ENCODE assay signal across 16 cellular contexts in the genomic region with DNA sequence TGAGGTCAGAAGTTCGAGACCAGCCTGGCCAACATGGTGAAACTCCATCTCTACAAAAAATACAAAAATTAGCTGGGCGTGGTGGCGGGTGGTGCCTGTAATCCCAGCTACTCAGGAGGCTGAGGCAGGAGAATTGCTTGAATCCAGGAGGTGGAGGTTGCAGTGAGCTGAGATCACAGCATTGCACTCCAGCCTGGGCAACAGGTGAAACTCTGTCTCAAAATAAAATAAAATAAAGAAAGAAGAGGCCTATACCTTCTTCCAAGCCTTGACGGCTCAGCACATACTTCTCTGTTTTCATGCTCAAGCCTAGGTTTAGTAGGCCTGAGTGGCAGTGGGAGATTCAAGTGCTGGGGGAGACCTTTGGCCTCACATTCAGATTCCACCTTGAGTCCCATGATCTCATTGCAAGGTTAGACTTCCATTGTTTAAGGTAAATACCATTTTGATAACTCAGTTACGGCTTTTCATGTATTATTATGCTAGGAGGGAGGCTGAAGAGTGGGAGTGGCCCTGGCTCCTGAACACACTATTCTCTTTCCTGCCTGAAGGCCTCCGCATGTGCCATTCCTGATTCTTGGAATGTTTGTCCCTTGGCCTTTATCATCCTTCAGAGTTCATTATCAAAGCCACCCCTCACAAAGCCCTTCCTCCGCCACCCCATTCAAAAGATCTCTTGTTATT. TPM values are rescaled to one million over a fixed set of nuclear protein-coding genes. Genes with fewer than 3 reads are reported as not detected.
DNase-seq lines count a peak whose midpoint lies in the region; ATAC-seq and TF ChIP-seq lines count a peak whose summit lies in the region.
"Had no signal": no experiment of that assay in that cellular context is flagged by ENCODE, and none has a peak within 500 bp of the region (broad histone marks: within the 10 kb centered on the region; RNA-seq: fewer than 3 reads in every experiment).

No MANE protein-coding gene starts in this region.

- H3K27ac Mint-ChIP-seq in activated CD4-positive, alpha-beta memory T cell treated with anti-CD3 and anti-CD28 coated beads for 36 hours: peak overlapping the region; percentile 96
- H3K27ac Mint-ChIP-seq in activated CD4-positive, alpha-beta memory T cell treated with anti-CD3 and anti-CD28 coated beads, Interleukin-2, amount 10 ng/mL, durations not matched to agents 7 days and 5 days: no peak overlapping the region
- H3K27ac Mint-ChIP-seq in endothelial cell (ENCODE audit: unreplicated experiment): peak overlapping the region; percentile 11
- peak overlapping the region; percentile 99 for H3K27ac Mint-ChIP-seq in stimulated activated naive B cell treated with anti-CD40 and anti-IgM and Interleukin-4, amounts not matched to agents 10 μg/mL and 1 μg/mL and 100 μg/mL, for 72 hours

- ATAC-seq in PC-3: no peak
- ATAC-seq in stimulated activated naive B cell treated with anti-CD40 and anti-IgM and Interleukin-4, amounts not matched to agents 10 μg/mL and 1 μg/mL and 100 μg/mL, for 72 hours (replicated peaks): no peak
- no peak for ATAC-seq in HG02973 (IDR thresholded peaks at IDR 0.05; ENCODE audit: unreplicated experiment)
- ATAC-seq in HG03571 (IDR thresholded peaks at IDR 0.05; ENCODE audit: unreplicated experiment): no peak
- ATAC-seq: left ventricle myocardium superior had no signal

- H3K27me3 ChIP-seq in PC-3 (ENCODE audit: low read length): no peaks in the 10 kb centered on the region
- H3K27me3 ChIP-seq: right atrium auricular region had no signal

- peaks cover 17% of the 10 kb centered on the region for H4K20me1 ChIP-seq in PC-3 (ENCODE audit: low read length)

- H3K9me3 ChIP-seq in PC-3 (ENCODE audit: low read length): no peaks in the 10 kb centered on the region
- H3K9me3 ChIP-seq: right atrium auricular region had no signal

- H3K4me2 ChIP-seq in PC-3 (ENCODE audit: low read length): no peak overlapping the region

- no peaks in the 10 kb centered on the region for H3K9me2 ChIP-seq in PC-3 (replicated peaks; ENCODE audit: low read length)

- H3F3A ChIP-seq in PC-3 (ENCODE audit: low read length, unreplicated experiment): no peaks in the 10 kb centered on the region

- H3K36me3 Mint-ChIP-seq in activated CD4-positive, alpha-beta memory T cell treated with anti-CD3 and anti-CD28 coated beads for 36 hours: no peaks in the 10 kb centered on the region
- no peaks in the 10 kb centered on the region for H3K36me3 Mint-ChIP-seq in activated CD4-positive, alpha-beta memory T cell treated with anti-CD3 and anti-CD28 coated beads, Interleukin-2, amount 10 ng/mL, durations not matched to agents 7 days and 5 days (ENCODE audit: low read depth)
- peaks cover 3% of the 10 kb centered on the region for H3K36me3 Mint-ChIP-seq in endothelial cell (ENCODE audit: low read depth, unreplicated experiment)
- H3K36me3 Mint-ChIP-seq in stimulated activated naive B cell treated with anti-CD40 and anti-IgM and Interleukin-4, amounts not matched to agents 10 μg/mL and 1 μg/mL and 100 μg/mL, for 72 hours: peaks cover 29 to 44% of the 10 kb centered on the region in 2 donors
- H3K36me3 Mint-ChIP-seq: natural killer cell had no signal

- POLR2A ChIA-PET in activated CD4-positive, alpha-beta memory T cell treated with anti-CD3 and anti-CD28 coated beads for 36 hours (lab: Charles Lee): interaction anchor here (0.6 kb wide), 1 partner anchor 55 kb away, joined by 3 read pairs; no protein-coding TSS in a partner anchor
- POLR2A ChIA-PET in activated CD4-positive, alpha-beta memory T cell treated with anti-CD3 and anti-CD28 coated beads, Interleukin-2, amount 10 ng/mL, durations not matched to agents 7 days and 5 days (lab: Charles Lee): no interaction called here
- POLR2A ChIA-PET in PC-3 (lab: Charles Lee; ENCODE audit: unreplicated experiment): no interaction called here

- TF ChIP-seq CTCF in PC-3 (conservative IDR thresholded peaks at IDR 0.05; ENCODE audit: low read depth, low read length) (no peak), endothelial cell (IDR thresholded peaks at IDR 0.05; ENCODE audit: unreplicated experiment) (no peak), coronary artery (IDR thresholded peaks at IDR 0.05) (no peak)

- peaks cover 33% of the 10 kb centered on the region for H3K4me1 Mint-ChIP-seq in activated CD4-positive, alpha-beta memory T cell treated with anti-CD3 and anti-CD28 coated beads for 36 hours (ENCODE audit: low read depth)
- H3K4me1 Mint-ChIP-seq in activated CD4-positive, alpha-beta memory T cell treated with anti-CD3 and anti-CD28 coated beads, Interleukin-2, amount 10 ng/mL, durations not matched to agents 7 days and 5 days: peaks cover 17% of the 10 kb centered on the region
- H3K4me1 Mint-ChIP-seq in endothelial cell (ENCODE audit: unreplicated experiment): peaks cover 24% of the 10 kb centered on the region
- H3K4me1 Mint-ChIP-seq in stimulated activated naive B cell treated with anti-CD40 and anti-IgM and Interleukin-4, amounts not matched to agents 10 μg/mL and 1 μg/mL and 100 μg/mL, for 72 hours: peaks cover 41 to 53% of the 10 kb centered on the region in 2 donors

- no TSS peak for BruUV-seq in PC-3 (replicated peaks; lab: Mats Ljungman, UMichigan)

- no peak overlapping the region for H3K4me3 ChIP-seq in PC-3 (ENCODE audit: low read length)
- no peak overlapping the region for H3K4me3 ChIP-seq in coronary artery
- H3K4me3 ChIP-seq: right atrium auricular region had no signal

- H3K4me1 ChIP-seq in PC-3 (ENCODE audit: insufficient read depth, low read length): peaks cover 28% of the 10 kb centered on the region

- H3K9me3 Mint-ChIP-seq in activated CD4-positive, alpha-beta memory T cell treated with anti-CD3 and anti-CD28 coated beads for 36 hours: no peaks in the 10 kb centered on the region
- no peaks in the 10 kb centered on the region for H3K9me3 Mint-ChIP-seq in activated CD4-positive, alpha-beta memory T cell treated with anti-CD3 and anti-CD28 coated beads, Interleukin-2, amount 10 ng/mL, durations not matched to agents 7 days and 5 days
- no peaks in the 10 kb centered on the region for H3K9me3 Mint-ChIP-seq in endothelial cell (ENCODE audit: unreplicated experiment)
- no peaks in the 10 kb centered on the region for H3K9me3 Mint-ChIP-seq in stimulated activated naive B cell treated with anti-CD40 and anti-IgM and Interleukin-4, amounts not matched to agents 10 μg/mL and 1 μg/mL and 100 μg/mL, for 72 hours
- H3K9me3 Mint-ChIP-seq: natural killer cell had no signal

- peaks cover 33% of the 10 kb centered on the region for H3K79me2 ChIP-seq in PC-3 (ENCODE audit: low read length)

- H3K27ac ChIP-seq in PC-3 (ENCODE audit: low read length): no peak overlapping the region
- H3K27ac ChIP-seq in coronary artery: no peak overlapping the region
- H3K27ac ChIP-seq: right atrium auricular region had no signal

- H3K4me3 Mint-ChIP-seq in activated CD4-positive, alpha-beta memory T cell treated with anti-CD3 and anti-CD28 coated beads for 36 hours: peak overlapping the region; percentile 43
- no peak overlapping the region for H3K4me3 Mint-ChIP-seq in activated CD4-positive, alpha-beta memory T cell treated with anti-CD3 and anti-CD28 coated beads, Interleukin-2, amount 10 ng/mL, durations not matched to agents 7 days and 5 days
- H3K4me3 Mint-ChIP-seq in endothelial cell (ENCODE audit: unreplicated experiment): peak overlapping the region; percentile 51
- peak overlapping the region; percentile 47 to 69 for H3K4me3 Mint-ChIP-seq in stimulated activated naive B cell treated with anti-CD40 and anti-IgM and Interleukin-4, amounts not matched to agents 10 μg/mL and 1 μg/mL and 100 μg/mL, for 72 hours

- no peak overlapping the region for H2AFZ ChIP-seq in PC-3 (ENCODE audit: low read length)

- CTCF ChIA-PET in activated CD4-positive, alpha-beta memory T cell treated with anti-CD3 and anti-CD28 coated beads for 36 hours (lab: Charles Lee): no interaction called here
- CTCF ChIA-PET in activated CD4-positive, alpha-beta memory T cell treated with anti-CD3 and anti-CD28 coated beads, Interleukin-2, amount 10 ng/mL, durations not matched to agents 7 days and 5 days (lab: Charles Lee): no interaction called here
- CTCF ChIA-PET in PC-3 (lab: Charles Lee): no interaction called here

- no peak overlapping the region for H3K9ac ChIP-seq in PC-3 (ENCODE audit: low read length)

- intact Hi-C loops in activated CD4-positive, alpha-beta memory T cell treated with anti-CD3 and anti-CD28 coated beads for 36 hours (cut with micrococcal nuclease): loop anchor here (5.0 kb wide), 1 partner anchor 125 kb away; a partner anchor contains a TSS
- intact Hi-C loops in PC-3 (cut with micrococcal nuclease): no loop called here

- peaks cover 5% of the 10 kb centered on the region for H3K27me3 Mint-ChIP-seq in activated CD4-positive, alpha-beta memory T cell treated with anti-CD3 and anti-CD28 coated beads for 36 hours
- H3K27me3 Mint-ChIP-seq in activated CD4-positive, alpha-beta memory T cell treated with anti-CD3 and anti-CD28 coated beads, Interleukin-2, amount 10 ng/mL, durations not matched to agents 7 days and 5 days: peaks cover 6% of the 10 kb centered on the region
- H3K27me3 Mint-ChIP-seq in endothelial cell (ENCODE audit: unreplicated experiment): peaks cover 13% of the 10 kb centered on the region
- no peaks in the 10 kb centered on the region for H3K27me3 Mint-ChIP-seq in stimulated activated naive B cell treated with anti-CD40 and anti-IgM and Interleukin-4, amounts not matched to agents 10 μg/mL and 1 μg/mL and 100 μg/mL, for 72 hours

- no peaks in the 10 kb centered on the region for H3K36me3 ChIP-seq in PC-3 (ENCODE audit: low read depth, low read length)
- H3K36me3 ChIP-seq: right atrium auricular region had no signal

- DNase-seq in activated CD4-positive, alpha-beta memory T cell treated with anti-CD3 and anti-CD28 coated beads for 36 hours: no peak
- DNase-seq in activated CD4-positive, alpha-beta memory T cell treated with anti-CD3 and anti-CD28 coated beads, Interleukin-2, amount 10 ng/mL, durations not matched to agents 7 days and 5 days: no peak
- DNase-seq in PC-3 (peak; percentile 44), endothelial cell (ENCODE audit: low spot score) (no peak), coronary artery (ENCODE audit: low spot score) (no peak)
- DNase-seq in stimulated activated naive B cell treated with anti-CD40 and anti-IgM and Interleukin-4, amounts not matched to agents 10 μg/mL and 1 μg/mL and 100 μg/mL, for 72 hours: no peak
- DNase-seq: activated CD4-positive, CD25-positive, alpha-beta regulatory T cell treated with anti-CD3 and anti-CD28 coated beads, Interleukin-2, amount 50 U/mL, for 72 hours; hypothalamus; Karpas-422; left ventricle myocardium superior; natural killer cell; NCI-H146; NCI-H526 had no signal

RNA-seq across cellular contexts. Expression of a gene that starts 1.6 kb away (rescaled TPM):
- total RNA-seq in activated CD4-positive, alpha-beta memory T cell treated with anti-CD3 and anti-CD28 coated beads for 36 hours: 10 to 100 TPM; 57.5 to 60.9 TPM
- total RNA-seq in activated CD4-positive, alpha-beta memory T cell treated with anti-CD3 and anti-CD28 coated beads, Interleukin-2, amount 10 ng/mL, durations not matched to agents 7 days and 5 days: 1 to 10 TPM; 7.3 to 8.0 TPM
- total RNA-seq in PC-3 (2014; rRNA removed) (442 and 650 TPM in 2 replicates), endothelial cell (ENCODE audit: unreplicated experiment) (93.4 TPM)

RNA-seq across cellular contexts. Expression of a gene that starts 6.6 kb away (rescaled TPM):
- 1 to 10 TPM; 1.6 to 1.8 TPM for total RNA-seq in activated CD4-positive, alpha-beta memory T cell treated with anti-CD3 and anti-CD28 coated beads for 36 hours
- total RNA-seq in activated CD4-positive, alpha-beta memory T cell treated with anti-CD3 and anti-CD28 coated beads, Interleukin-2, amount 10 ng/mL, durations not matched to agents 7 days and 5 days: not detected
- total RNA-seq in PC-3 (2014; rRNA removed): not detected in 2 replicates
- 2.1 TPM for total RNA-seq in endothelial cell (ENCODE audit: unreplicated experiment)

RNA-seq across cellular contexts. Expression of a gene that starts 38.7 kb away (rescaled TPM):
- total RNA-seq in activated CD4-positive, alpha-beta memory T cell treated with anti-CD3 and anti-CD28 coated beads for 36 hours: 1 to 10 TPM in 1 of 2 experiments, under 1 TPM in 1; 0.75 to 1.2 TPM
- under 1 TPM; 0.40 to 0.55 TPM for total RNA-seq in activated CD4-positive, alpha-beta memory T cell treated with anti-CD3 and anti-CD28 coated beads, Interleukin-2, amount 10 ng/mL, durations not matched to agents 7 days and 5 days
- total RNA-seq in PC-3 (2014; rRNA removed) (7.7 and 8.1 TPM in 2 replicates), endothelial cell (ENCODE audit: unreplicated experiment) (6.0 TPM)
- total RNA-seq: natural killer cell, right atrium auricular region had no signal

RNA-seq across cellular contexts. Expression of a gene that starts 41.3 kb away (rescaled TPM):
- not detected for total RNA-seq in activated CD4-positive, alpha-beta memory T cell treated with anti-CD3 and anti-CD28 coated beads for 36 hours
- total RNA-seq in activated CD4-positive, alpha-beta memory T cell treated with anti-CD3 and anti-CD28 coated beads, Interleukin-2, amount 10 ng/mL, durations not matched to agents 7 days and 5 days: under 1 TPM; 0.55 to 0.71 TPM
- 169 and 212 TPM in 2 replicates for total RNA-seq in PC-3 (2014; rRNA removed)
- total RNA-seq in endothelial cell (ENCODE audit: unreplicated experiment): 2.7 TPM

RNA-seq across cellular contexts. Expression of a gene that starts 53.0 kb away (rescaled TPM):
- 10 to 100 TPM; 79.7 to 82.3 TPM for total RNA-seq in activated CD4-positive, alpha-beta memory T cell treated with anti-CD3 and anti-CD28 coated beads for 36 hours
- total RNA-seq in activated CD4-positive, alpha-beta memory T cell treated with anti-CD3 and anti-CD28 coated beads, Interleukin-2, amount 10 ng/mL, durations not matched to agents 7 days and 5 days: 10 to 100 TPM; 75.4 to 76.1 TPM
- total RNA-seq in PC-3 (2014; rRNA removed): 62.9 and 72.3 TPM in 2 replicates
- total RNA-seq in endothelial cell (ENCODE audit: unreplicated experiment): 55.2 TPM

Comparison
In these comparisons a context has a peak if more than half of its experiments do, and no peak if none do; other contexts are left out.
1. RNA of a gene that starts 1.6 kb away (total RNA-seq): 442 to 650 TPM in PC-3, 93.4 TPM in endothelial cell (single experiment) and 57.5 to 60.9 TPM in activated CD4-positive, alpha-beta memory T cell treated with anti-CD3 and anti-CD28 coated beads for 36 hours; 7.3 to 8.0 TPM in activated CD4-positive, alpha-beta memory T cell treated with anti-CD3 and anti-CD28 coated beads, Interleukin-2, amount 10 ng/mL, durations not matched to agents 7 days and 5 days; every median in the first group is over 4 times any median in the second.